In genomic region chr3:73559730-73560129, GRCh38 we compare ENCODE assay signal across 13 cellular contexts.
"Had no signal": no experiment of that assay in that cellular context is flagged by ENCODE, and none has a peak within 500 bp of the region (broad histone marks: within the 10 kb centered on the region; RNA-seq: fewer than 3 reads in every experiment).

No MANE protein-coding gene starts in this region.

- H3K27ac ChIP-seq: thyroid gland, vagina had no signal

- H3K9me3 ChIP-seq: ascending aorta, thyroid gland, vagina had no signal

- DNase-seq: activated CD4-positive, alpha-beta T cell treated with anti-CD3 and anti-CD28 coated beads for 4 hours; activated CD8-positive, alpha-beta memory T cell treated with anti-CD3 and anti-CD28 coated beads, Interleukin-2, amount 50 U/mL, for 4 hours; activated CD8-positive, alpha-beta T cell treated with anti-CD3 and anti-CD28 coated beads for 36 hours; activated naive CD4-positive, alpha-beta T cell; immature natural killer cell; nephron progenitor cell; stimulated activated CD4-positive, alpha-beta T cell treated with anti-CD3 and anti-CD28 coated beads, Interleukin-4, amount 100 ng/mL, for 24 hours; stimulated activated naive CD8-positive, alpha-beta T cell treated with anti-CD3 and anti-CD28 coated beads, Interleukin-15, amount 100 ng/mL, for 72 hours; T-helper 9 cell; thyroid gland had no signal

- ATAC-seq: activated CD8-positive, alpha-beta T cell treated with anti-CD3 and anti-CD28 coated beads for 36 hours; stimulated activated naive CD8-positive, alpha-beta T cell treated with anti-CD3 and anti-CD28 coated beads, Interleukin-15, amount 100 ng/mL, for 72 hours had no signal

- H3K4me1 ChIP-seq: thyroid gland had no signal

- H3K27me3 ChIP-seq: ascending aorta, thyroid gland, vagina had no signal

- H3K4me3 ChIP-seq: ascending aorta, lung, thyroid gland, vagina had no signal

- H3K36me3 ChIP-seq: ascending aorta, thyroid gland, vagina had no signal
